ENCODE assay signal across 8 cellular contexts in the genomic region with DNA sequence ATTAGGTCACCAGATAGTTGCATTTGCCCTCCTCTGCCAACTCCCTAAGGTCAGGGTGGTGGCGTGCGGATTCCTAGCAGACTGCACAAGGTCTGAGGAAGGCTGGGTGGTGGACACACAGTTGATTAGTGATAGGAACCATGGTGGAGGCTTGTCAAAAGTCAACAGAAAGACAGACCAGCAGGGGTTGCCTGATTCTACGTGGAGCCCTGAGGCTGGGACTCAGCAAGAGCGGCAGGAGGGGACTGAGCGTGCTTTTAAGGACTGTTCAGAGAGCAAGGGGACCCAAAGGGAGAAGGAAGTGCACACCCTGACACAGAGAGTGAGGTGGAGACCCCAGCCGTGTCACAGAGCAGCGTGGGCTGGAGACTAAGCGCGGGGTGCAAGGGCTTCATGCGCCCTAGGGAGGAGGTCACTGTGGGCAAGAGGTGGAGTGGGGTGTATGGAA.
DNase-seq lines count a peak whose midpoint lies in the region; ATAC-seq and TF ChIP-seq lines count a peak whose summit lies in the region.

No MANE protein-coding gene starts in this region.

- peaks cover 15% of the 10 kb centered on the region for H3K27me3 Mint-ChIP-seq in progenitor cell of endocrine pancreas

- H3K79me2 ChIP-seq in OCI-LY1 (ENCODE audit: insufficient read depth, low read length): no peaks in the 10 kb centered on the region

- WGBS in ectodermal cell, 2 experiments: 39 to 41% methylated on average over 10 of the region's 10 CpGs
- 83 to 84% methylated on average over 10 of the region's 10 CpGs for WGBS in thyroid gland, 2 donors

- peak overlapping the region; percentile 62 for H3K27ac Mint-ChIP-seq in progenitor cell of endocrine pancreas

- intact Hi-C loops in thyroid gland (cut with DNase I): no loop called here
- intact Hi-C loops in uterus (cut with DNase I; ENCODE audit: low total_unique reads): no loop called here

- H3K36me3 ChIP-seq in OCI-LY1 (ENCODE audit: insufficient read depth, low read length): no peaks in the 10 kb centered on the region
- no peaks in the 10 kb centered on the region for H3K36me3 ChIP-seq in ectodermal cell (ENCODE audit: control insufficient read depth, insufficient read depth, low read length)
- H3K36me3 ChIP-seq in thyroid gland: no peaks in the 10 kb centered on the region
- H3K36me3 ChIP-seq in uterus: no peaks in the 10 kb centered on the region

- no peak for TF ChIP-seq POLR2A in thyroid gland (IDR thresholded peaks at IDR 0.05)
- TF ChIP-seq POLR2A in uterus (IDR thresholded peaks at IDR 0.05): no peak

- 0 out of 2 replicates have a peak overlapping the region, but pooled peaks have one; percentile 46 for H3K4me2 ChIP-seq in OCI-LY1 (ENCODE audit: low read length)

- H4K20me1 ChIP-seq in OCI-LY1 (ENCODE audit: insufficient read depth, low read length): no peaks in the 10 kb centered on the region

- peaks cover 3% of the 10 kb centered on the region for H3K9me3 Mint-ChIP-seq in progenitor cell of endocrine pancreas (ENCODE audit: low read depth)

- H3K4me1 Mint-ChIP-seq in progenitor cell of endocrine pancreas (ENCODE audit: low read depth): peaks cover 12% of the 10 kb centered on the region

- no peaks in the 10 kb centered on the region for H3F3A ChIP-seq in OCI-LY1 (ENCODE audit: insufficient read depth, low read length)

- H3K27me3 ChIP-seq in OCI-LY1 (ENCODE audit: insufficient read depth, low read length): peaks cover 4% of the 10 kb centered on the region; the same call in 1 of the 2 replicates
- peaks cover 8% of the 10 kb centered on the region for H3K27me3 ChIP-seq in ectodermal cell (ENCODE audit: control insufficient read depth, insufficient read depth, low read length, poor library complexity, severe bottlenecking)
- no peaks in the 10 kb centered on the region for H3K27me3 ChIP-seq in thyroid gland
- no peaks in the 10 kb centered on the region for H3K27me3 ChIP-seq in uterus

- H2AFZ ChIP-seq in OCI-LY1 (ENCODE audit: low read length): no peak overlapping the region

- H3K9me3 ChIP-seq in OCI-LY1 (ENCODE audit: low read length): no peaks in the 10 kb centered on the region
- H3K9me3 ChIP-seq in ectodermal cell (ENCODE audit: control insufficient read depth, low read length): no peaks in the 10 kb centered on the region
- H3K9me3 ChIP-seq in thyroid gland: no peaks in the 10 kb centered on the region
- H3K9me3 ChIP-seq in uterus: no peaks in the 10 kb centered on the region

- no peak for TF ChIP-seq CTCF in OCI-LY1 (IDR thresholded peaks at IDR 0.05; ENCODE audit: low read length)
- no peak for TF ChIP-seq CTCF in progenitor cell of endocrine pancreas (IDR thresholded peaks at IDR 0.05; ENCODE audit: unreplicated experiment)
- no peak for TF ChIP-seq CTCF in thyroid gland (IDR thresholded peaks at IDR 0.05)
- no peak for TF ChIP-seq CTCF in uterus (IDR thresholded peaks at IDR 0.05)

- H3K36me3 Mint-ChIP-seq in progenitor cell of endocrine pancreas (ENCODE audit: insufficient read depth): no peaks in the 10 kb centered on the region

- H3K4me1 ChIP-seq in OCI-LY1 (ENCODE audit: insufficient read depth, low read length, severe bottlenecking): peaks cover 3% of the 10 kb centered on the region
- H3K4me1 ChIP-seq in ectodermal cell (ENCODE audit: control insufficient read depth, insufficient read depth, low read length): peaks cover 10% of the 10 kb centered on the region
- H3K4me1 ChIP-seq in thyroid gland: peaks cover 8 to 10% of the 10 kb centered on the region in 2 donors
- no peaks in the 10 kb centered on the region for H3K4me1 ChIP-seq in uterus

- no peak overlapping the region for H3K27ac ChIP-seq in OCI-LY1 (ENCODE audit: low read depth, low read length, poor library complexity, severe bottlenecking)
- no peak overlapping the region for H3K27ac ChIP-seq in ectodermal cell (ENCODE audit: insufficient read depth, low read depth, low read length, poor library complexity, severe bottlenecking)
- H3K27ac ChIP-seq in thyroid gland: no peak overlapping the region
- H3K27ac ChIP-seq in uterus: no peak overlapping the region

- H3K9me2 ChIP-seq in OCI-LY1 (ENCODE audit: low read depth, low read length): no peaks in the 10 kb centered on the region

- ATAC-seq in GM18498 (IDR thresholded peaks at IDR 0.05; ENCODE audit: unreplicated experiment) (peak; percentile 10), HG03342 (IDR thresholded peaks at IDR 0.05; ENCODE audit: unreplicated experiment) (no peak)

- no peak overlapping the region for H3K9ac ChIP-seq in OCI-LY1 (ENCODE audit: low read length)

- DNase-seq in progenitor cell of endocrine pancreas (ENCODE audit: low spot score, unreplicated experiment) (no peak), thyroid gland (no peak), uterus (no peak), RPMI8226 (no peak)

- H3K4me3 ChIP-seq in OCI-LY1 (ENCODE audit: low read depth, low read length, poor library complexity, severe bottlenecking) (no peak overlapping the region), ectodermal cell (ENCODE audit: insufficient read depth, low read depth, low read length) (peak overlapping the region; percentile 37), thyroid gland (replicated peaks in 1 of 3) (peak overlapping the region in 1 of 3 donors; percentile 27), uterus (no peak overlapping the region)

- peak overlapping the region; percentile 73 for H3K4me3 Mint-ChIP-seq in progenitor cell of endocrine pancreas (ENCODE audit: low read depth)
